In the genomic region with DNA sequence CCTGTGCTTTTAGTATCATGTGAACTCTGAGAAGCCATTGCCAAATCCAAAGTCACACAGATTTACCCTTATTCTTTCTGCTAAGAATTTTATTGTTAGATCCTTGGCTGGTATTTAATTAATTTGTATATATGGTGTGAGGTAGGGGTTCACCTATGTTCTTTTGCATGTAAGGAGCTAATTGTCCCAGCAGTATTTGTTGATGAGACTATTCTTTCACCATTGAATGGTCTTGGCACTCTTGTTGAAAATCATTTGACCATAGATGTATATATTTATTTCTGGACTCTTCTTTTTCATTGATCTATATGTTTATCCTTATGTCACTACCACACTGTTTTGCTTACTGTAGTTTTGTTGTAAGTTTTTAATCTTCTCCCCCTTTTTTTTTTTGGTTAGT, we compare ENCODE assay signal across 23 cellular contexts.
"Had no signal": no experiment of that assay in that cellular context is flagged by ENCODE, and none has a peak within 500 bp of the region (broad histone marks: within the 10 kb centered on the region; RNA-seq: fewer than 3 reads in every experiment).

No MANE protein-coding gene starts in this region.

- H3K4me3 ChIP-seq: coronary artery, dorsolateral prefrontal cortex, esophagus muscularis mucosa, gastroesophageal sphincter, heart left ventricle, hepatocyte, left lung, lower lobe of right lung had no signal

- ATAC-seq: foreskin keratinocyte; gastroesophageal sphincter; heart left ventricle; left lung; left ventricle myocardium superior; lower lobe of right lung; naive thymus-derived CD4-positive, alpha-beta T cell had no signal

- H3K4me2 ChIP-seq: hepatocyte had no signal

- H3K27me3 ChIP-seq: dorsolateral prefrontal cortex, esophagus muscularis mucosa, foreskin keratinocyte, gastroesophageal sphincter, heart left ventricle, hepatocyte, left lung had no signal

- H3K27ac Mint-ChIP-seq: immature natural killer cell had no signal

- H3K9me3 ChIP-seq: esophagus muscularis mucosa, gastroesophageal sphincter had no signal

- H2AFZ ChIP-seq: hepatocyte had no signal

- H3K9me3 Mint-ChIP-seq: immature natural killer cell had no signal

- H3K4me1 ChIP-seq: foreskin keratinocyte, left lung, lower lobe of right lung had no signal

- H3K27ac ChIP-seq: coronary artery, dorsolateral prefrontal cortex, esophagus muscularis mucosa, foreskin keratinocyte, gastroesophageal sphincter, heart left ventricle, hepatocyte, left lung, lower lobe of right lung had no signal

- FAIRE-seq: endothelial cell of umbilical vein, frontal cortex, kidney had no signal

- H3K27me3 Mint-ChIP-seq: naive thymus-derived CD4-positive, alpha-beta T cell had no signal

- DNase-seq: dermis blood vessel endothelial cell; dorsolateral prefrontal cortex; effector CD4-positive, alpha-beta T cell; effector memory CD4-positive, alpha-beta T cell; foreskin keratinocyte; heart left ventricle; hypothalamus; immature natural killer cell; islet precursor cell; kidney; kidney glomerular epithelial cell; left lung; left ventricle myocardium superior; lower lobe of right lung; mesendoderm; midbrain; naive thymus-derived CD4-positive, alpha-beta T cell had no signal
